1 cellular context compared by ENCODE assay signal in genomic region chr11:9613118-9613829, GRCh38.
TF ChIP-seq lines count a peak whose summit lies in the region.

No MANE protein-coding gene starts in this region.

TF ChIP-seq in K562, 482 proteins besides CTCF, POLR2A, EP300 and RAD21 (continued from another document and continues in another):
- TF ChIP-seq HBP1 (CRISPR knock-in tag; IDR thresholded peaks at IDR 0.05) (no peak), NR2F6 (CRISPR knock-in tag; IDR thresholded peaks at IDR 0.05) (no peak), DACH1 (IDR thresholded peaks at IDR 0.05; ENCODE audit: partially characterized antibody) (peak; percentile 77), SLC30A9 (CRISPR knock-in tag; IDR thresholded peaks at IDR 0.05) (no peak), PML (IDR thresholded peaks at IDR 0.05; ENCODE audit: low read length) (no peak), HMGN3 (IDR thresholded peaks at IDR 0.05; ENCODE audit: borderline replicate concordance, extremely low read depth, insufficient read length, low read depth, low read length) (peak; percentile 69), ZHX1 (conservative IDR thresholded peaks at IDR 0.05; ENCODE audit: low read length) (no peak; the same call in 1 of the 2 replicates), GTF2F1 (IDR thresholded peaks at IDR 0.05; ENCODE audit: low read depth, low read length) (no peak), PHF8 (IDR thresholded peaks at IDR 0.05; ENCODE audit: borderline replicate concordance, low read length) (peak; percentile 44; the same call in 1 of the 2 replicates), CHAMP1 (IDR thresholded peaks at IDR 0.05) (0 out of 2 replicates have a peak, but pooled peaks have one; percentile 5), NFE2 (IDR thresholded peaks at IDR 0.05; ENCODE audit: low read depth) (peak; percentile 75), ARNT (IDR thresholded peaks at IDR 0.05) (peak in 1 of 2 experiments; percentile 38; a peak in 1 of 4 replicates), PTBP1 (IDR thresholded peaks at IDR 0.05; ENCODE audit: low read depth, low read length) (0 out of 2 replicates have a peak, but pooled peaks have one; percentile 25), CBX1 (IDR thresholded peaks at IDR 0.05; ENCODE audit: low read depth) (peak; percentile 44; the same call in 1 of the 2 replicates), DDX20 (tag; IDR thresholded peaks at IDR 0.05; ENCODE audit: low read depth) (no peak), ILK (tag; IDR thresholded peaks at IDR 0.05; ENCODE audit: borderline replicate concordance, low read depth) (no peak), RUNX1 (IDR thresholded peaks at IDR 0.05; ENCODE audit: low read depth) (no peak), FOXM1 (IDR thresholded peaks at IDR 0.05; ENCODE audit: low read depth) (no peak), FOXM1 (CRISPR knock-in tag; IDR thresholded peaks at IDR 0.05; ENCODE audit: low read depth) (no peak; the same call in 1 of the 2 replicates), ZBTB43 (CRISPR knock-in tag; IDR thresholded peaks at IDR 0.05) (no peak), POLR2B (IDR thresholded peaks at IDR 0.05; ENCODE audit: low read depth, partially characterized antibody) (no peak), ZNF551 (CRISPR knock-in tag; IDR thresholded peaks at IDR 0.05) (no peak), RCOR1 (IDR thresholded peaks at IDR 0.05; ENCODE audit: borderline replicate concordance in 1 of 2, low read depth in 2 of 2, low read length in 2 of 2) (peak in 1 of 2 experiments; percentile 84; a peak in 2 of 4 replicates), RFX5 (IDR thresholded peaks at IDR 0.05; ENCODE audit: low read depth, low read length) (no peak), HNRNPH1 (optimal IDR thresholded peaks at IDR 0.05; ENCODE audit: low read depth, low read length) (no peak), MEF2D (tag; conservative IDR thresholded peaks at IDR 0.05; ENCODE audit: low read depth) (peak; percentile 97), CUX1 (CRISPR knock-in tag; IDR thresholded peaks at IDR 0.05) (0 out of 2 replicates have a peak, but pooled peaks have one; percentile 42), ZNF263 (CRISPR knock-in tag; IDR thresholded peaks at IDR 0.05; ENCODE audit: borderline replicate concordance) (no peak; the same call in 1 of the 2 replicates), HDAC6 (IDR thresholded peaks at IDR 0.05; ENCODE audit: low read depth, low read length) (no peak), ZNF133 (CRISPR knock-in tag; IDR thresholded peaks at IDR 0.05) (no peak), POLR3A (IDR thresholded peaks at IDR 0.05; ENCODE audit: borderline replicate concordance, extremely low read depth, insufficient read depth, insufficient read length) (no peak), ZNF12 (CRISPR knock-in tag; IDR thresholded peaks at IDR 0.05) (no peak), SRF (CRISPR knock-in tag; IDR thresholded peaks at IDR 0.05) (peak in 1 of 2 experiments; percentile 6; a peak in 1 of 4 replicates), CBX2 (IDR thresholded peaks at IDR 0.05; ENCODE audit: insufficient read depth, low read length, poor library complexity, severe bottlenecking) (no peak), ZFP91 (CRISPR knock-in tag; IDR thresholded peaks at IDR 0.05) (no peak), SMAD2 (IDR thresholded peaks at IDR 0.05; ENCODE audit: low read depth, low read length) (no peak), CREB3L1 (IDR thresholded peaks at IDR 0.05; ENCODE audit: borderline replicate concordance, low read depth) (0 out of 2 replicates have a peak, but pooled peaks have one; percentile 16), ZBTB9 (CRISPR knock-in tag; IDR thresholded peaks at IDR 0.05) (no peak), ZNF764 (CRISPR knock-in tag; IDR thresholded peaks at IDR 0.05; ENCODE audit: low read depth) (no peak), PTTG1 (tag; IDR thresholded peaks at IDR 0.05; ENCODE audit: low read depth) (no peak), ZNF444 (CRISPR knock-in tag; IDR thresholded peaks at IDR 0.05) (no peak), HSF4 (CRISPR knock-in tag; IDR thresholded peaks at IDR 0.05; ENCODE audit: borderline replicate concordance) (no peak), TARDBP (IDR thresholded peaks at IDR 0.05) (no peak), ZKSCAN8 (CRISPR knock-in tag; IDR thresholded peaks at IDR 0.05) (peak; percentile 45; the same call in 1 of the 2 replicates), CCAR2 (IDR thresholded peaks at IDR 0.05; ENCODE audit: low read depth, low read length) (no peak), ETV1 (tag; conservative IDR thresholded peaks at IDR 0.05; ENCODE audit: low read depth) (no peak), GATA2 (CRISPR knock-in tag; IDR thresholded peaks at IDR 0.05) (no peak), GABPB2 (CRISPR knock-in tag; conservative IDR thresholded peaks at IDR 0.05) (no peak), FOXP1 (CRISPR knock-in tag; IDR thresholded peaks at IDR 0.05) (peak; percentile 48; the same call in 1 of the 2 replicates), ZKSCAN1 (IDR thresholded peaks at IDR 0.05; ENCODE audit: low read depth, low read length) (no peak), ZNF140 (CRISPR knock-in tag; IDR thresholded peaks at IDR 0.05) (no peak), WHSC1 (IDR thresholded peaks at IDR 0.05; ENCODE audit: low read length) (no peak), STAT5B (CRISPR knock-in tag; IDR thresholded peaks at IDR 0.05) (no peak)
